8 cellular contexts compared by ENCODE assay signal in genomic region chr21:41361786-41362604, GRCh38. TPM values are rescaled to one million over a fixed set of nuclear protein-coding genes. Genes with fewer than 3 reads are reported as not detected.
DNase-seq lines count a peak whose midpoint lies in the region; ATAC-seq and TF ChIP-seq lines count a peak whose summit lies in the region.

TSS of gene MX2 (plus strand) at chr21:41362027. CDS start at chr21:41376907, 14,880 bp downstream.

- peaks cover 0 to 4% of the 10 kb centered on the region in 2 donors for H3K9me3 Mint-ChIP-seq in activated naive CD4-positive, alpha-beta T cell treated with anti-CD3 and anti-CD28 coated beads, Interleukin-2, amount 50 U/mL, for 72 hours
- H3K9me3 Mint-ChIP-seq in immature natural killer cell (peaks cover 0 to 2% (median 0%) of the 10 kb centered on the region in 6 donors), nephron progenitor cell (no peaks in the 10 kb centered on the region)

- DNase-seq in SIG-M5 (lab: John Stamatoyannopoulos, UW) = peak; percentile 85
- DNase-seq in activated naive CD4-positive, alpha-beta T cell treated with anti-CD3 and anti-CD28 coated beads, Interleukin-2, amount 50 U/mL, for 72 hours (ENCODE audit: low spot score in 2 of 2) = peak; percentile 67 to 78
- peak; percentile 72 to 79 (median 79) for DNase-seq in immature natural killer cell
- DNase-seq in stimulated activated CD4-positive, alpha-beta T cell treated with anti-CD3 and anti-CD28 coated beads, Interleukin-4, amount 100 ng/mL, for 1 hour = peak; percentile 64
- no peak for DNase-seq in nephron progenitor cell
- DNase-seq in inferior parietal cortex (ENCODE audit: extremely low spot score) = no peak

- peaks cover 7 to 16% (median 15%) of the 10 kb centered on the region in 3 donors for H3K27me3 Mint-ChIP-seq in immature natural killer cell (ENCODE audit: low read depth in 3 of 3)
- peaks cover 19% of the 10 kb centered on the region for H3K27me3 Mint-ChIP-seq in nephron progenitor cell (ENCODE audit: low read depth, poor library complexity)

- H3K4me1 Mint-ChIP-seq in immature natural killer cell = peaks cover 25 to 36% of the 10 kb centered on the region in 2 donors
- H3K4me1 Mint-ChIP-seq in nephron progenitor cell = peaks cover 17% of the 10 kb centered on the region

- TF ChIP-seq CTCF in nephron progenitor cell (IDR thresholded peaks at IDR 0.05) = no peak

- H3K4me3 Mint-ChIP-seq in immature natural killer cell = peak within 1 kb of the TSS; percentile 86 to 95 (median 93)
- H3K4me3 Mint-ChIP-seq in nephron progenitor cell = no peak within 1 kb of the TSS

- H3K27ac Mint-ChIP-seq in activated naive CD4-positive, alpha-beta T cell treated with anti-CD3 and anti-CD28 coated beads, Interleukin-2, amount 50 U/mL, for 72 hours = peak within 1 kb of the TSS; percentile 94 to 99
- H3K27ac Mint-ChIP-seq in immature natural killer cell (peak within 1 kb of the TSS; percentile 94 to 99 (median 96)), nephron progenitor cell (no peak within 1 kb of the TSS)

- ATAC-seq in GM18517 (IDR thresholded peaks at IDR 0.05; ENCODE audit: unreplicated experiment) (peak; percentile 47), HG02981 (IDR thresholded peaks at IDR 0.05; ENCODE audit: unreplicated experiment) (peak; percentile 58)
- peak; percentile 87 to 90 for ATAC-seq in activated naive CD4-positive, alpha-beta T cell treated with anti-CD3 and anti-CD28 coated beads, Interleukin-2, amount 50 U/mL, for 72 hours

- H3K36me3 Mint-ChIP-seq in activated naive CD4-positive, alpha-beta T cell treated with anti-CD3 and anti-CD28 coated beads, Interleukin-2, amount 50 U/mL, for 72 hours = peaks cover 0 to 12% of the 10 kb centered on the region in 2 donors
- H3K36me3 Mint-ChIP-seq in immature natural killer cell = peaks cover 5 to 18% (median 16%) of the 10 kb centered on the region in 3 donors
- no peaks in the 10 kb centered on the region for H3K36me3 Mint-ChIP-seq in nephron progenitor cell (ENCODE audit: low read depth)

RNA-seq across cellular contexts. Expression of gene MX2, which starts in this region (rescaled TPM):
- total RNA-seq in activated naive CD4-positive, alpha-beta T cell treated with anti-CD3 and anti-CD28 coated beads, Interleukin-2, amount 50 U/mL, for 72 hours = 10 to 100 TPM in 1 of 2 donors, 1 to 10 TPM in 1; 3.6 to 79.4 TPM
- 10 to 100 TPM in 2 of 3 donors, 1 to 10 TPM in 1; 4.0 to 24.2 (median 11.1) TPM for polyA plus RNA-seq in immature natural killer cell

Comparison
In these comparisons a context has a peak if more than half of its experiments do, and no peak if none do; other contexts are left out.
1. DNase-seq: peak in SIG-M5 (single experiment), activated naive CD4-positive, alpha-beta T cell treated with anti-CD3 and anti-CD28 coated beads, Interleukin-2, amount 50 U/mL, for 72 hours (2 of 2), immature natural killer cell (3 of 3) and stimulated activated CD4-positive, alpha-beta T cell treated with anti-CD3 and anti-CD28 coated beads, Interleukin-4, amount 100 ng/mL, for 1 hour (single experiment); none in nephron progenitor cell (single experiment) and inferior parietal cortex (single experiment).
2. Peak in every context shown above with its lines, with median percentiles within 50 percentile points of each other: ATAC-seq.